Comparison of ENCODE assay signal across 8 cellular contexts in the genomic region with DNA sequence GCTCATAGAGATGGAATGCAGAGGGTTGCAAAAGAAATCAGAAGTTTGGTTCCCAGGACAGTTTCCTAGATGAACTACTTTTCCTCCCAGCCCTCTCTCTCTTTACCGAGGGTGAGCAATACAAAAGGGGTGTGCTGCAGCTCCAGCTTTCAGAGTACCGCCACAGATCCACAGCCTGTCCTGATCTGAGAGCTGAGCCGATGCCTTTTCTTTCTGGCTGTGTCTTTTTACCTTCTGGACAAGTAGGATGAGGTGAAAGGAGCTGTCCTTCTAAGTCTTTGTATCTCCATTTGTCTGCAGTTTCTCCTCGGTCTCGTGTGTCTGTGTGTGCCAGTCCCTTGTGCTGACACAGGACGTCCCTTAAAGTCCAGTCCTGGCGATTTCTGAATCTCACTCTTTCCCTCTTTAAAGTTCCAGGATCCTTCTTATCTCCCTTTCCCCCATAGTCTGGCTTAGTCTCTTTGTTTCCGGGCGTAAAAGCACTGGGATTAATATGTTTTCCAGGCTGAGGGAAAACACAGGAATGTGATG. TPM values are rescaled to one million over a fixed set of nuclear protein-coding genes. Genes with fewer than 3 reads are reported as not detected.
DNase-seq lines count a peak whose midpoint lies in the region; ATAC-seq, FAIRE-seq and TF ChIP-seq lines count a peak whose summit lies in the region.

No MANE protein-coding gene starts in this region.

- 5% methylated on average over 9 of the region's 9 CpGs for WGBS in pancreas, 2 donors

- H3K4me1 ChIP-seq in BE2C = peaks cover 5% of the 10 kb centered on the region; the same call in 1 of the 2 replicates
- peaks cover 0 to 6% (median 0%) of the 10 kb centered on the region in 3 donors for H3K4me1 ChIP-seq in pancreas

- H3K9me3 ChIP-seq in BE2C (no peaks in the 10 kb centered on the region), pancreas (no peaks in the 10 kb centered on the region)

- TF ChIP-seq CTCF in BE2C (IDR thresholded peaks at IDR 0.05; ENCODE audit: low read depth, low read length) = no peak
- no peak for TF ChIP-seq CTCF in RWPE1 (conservative IDR thresholded peaks at IDR 0.05; ENCODE audit: low read depth)
- no peak for TF ChIP-seq CTCF in fibroblast of pulmonary artery (IDR thresholded peaks at IDR 0.05; ENCODE audit: low read length, missing control alignments)
- TF ChIP-seq CTCF in pancreas (IDR thresholded peaks at IDR 0.05) = no peak

- no peak overlapping the region for H3K27ac ChIP-seq in RWPE1
- H3K27ac ChIP-seq in pancreas = peak overlapping the region in 2 of 4 donors; percentile 48 to 55

- H3K4me3 ChIP-seq in BE2C (ENCODE audit: low read depth, low read length) = peak overlapping the region; percentile 52
- H3K4me3 ChIP-seq in fibroblast of pulmonary artery (replicated peaks; ENCODE audit: low read depth, low read length) = peak overlapping the region; percentile 67
- H3K4me3 ChIP-seq in pancreas = peak overlapping the region in 2 of 4 donors; percentile 6 to 25

- no peak for FAIRE-seq in pancreas (lab: Jason Lieb, UNC)

- ATAC-seq in pancreas (peak; percentile 16 to 41 (median 36)), GM18868 (IDR thresholded peaks at IDR 0.05; ENCODE audit: unreplicated experiment) (no peak), GM21381 (IDR thresholded peaks at IDR 0.05; ENCODE audit: unreplicated experiment) (no peak), GM21737 (IDR thresholded peaks at IDR 0.05; ENCODE audit: unreplicated experiment) (no peak)

- intact Hi-C loops in pancreas (cut with DNase I) = loop anchor here in 2 of 3 donors (10.0 kb wide), 2 partner anchors 334 to 344 kb away; partner anchors contain the start of gene CD200R1 (in 1 of the 2)

- POLR2A ChIA-PET in RWPE1 (lab: Yijun Ruan, JAX; ENCODE audit: low non-redundant PET) = interaction anchor here (0.6 kb wide), 1 partner anchor 79 kb away, joined by 4 read pairs; the partner anchor contains the start of genes ATG3 and SLC35A5

- H3K36me3 ChIP-seq in BE2C (no peaks in the 10 kb centered on the region), pancreas (no peaks in the 10 kb centered on the region)

- H3K27me3 ChIP-seq in BE2C (no peaks in the 10 kb centered on the region), pancreas (no peaks in the 10 kb centered on the region)

- no peak for DNase-seq in BE2C
- peak; percentile 73 for DNase-seq in RWPE1 (ENCODE audit: low spot score)
- peak; percentile 90 for DNase-seq in fibroblast of pulmonary artery (ENCODE audit: low read depth)
- DNase-seq in pancreas = no peak
- no peak for DNase-seq in cerebellar cortex (ENCODE audit: low spot score)

- CTCF ChIA-PET in RWPE1 (lab: Yijun Ruan, JAX) = no interaction called here

RNA-seq across cellular contexts. Expression of gene CCDC80, which starts 0.5 kb away (rescaled TPM):
- 9.5 TPM for polyA plus RNA-seq in BE2C (2012; ENCODE audit: insufficient read depth, insufficient read length, low read depth)
- total RNA-seq in pancreas = 100 to 1,000 TPM in 1 of 6 donors, 10 to 100 TPM in 3, 1 to 10 TPM in 2; 6.1 to 100 (median 30.1) TPM
- polyA plus RNA-seq in pancreas = 10 to 100 TPM in 1 of 2 donors, 1 to 10 TPM in 1; 6.9 to 12.7 TPM

Comparison
In these comparisons a context has a peak if more than half of its experiments do, and no peak if none do; other contexts are left out.
1. DNase-seq: peak in RWPE1 (single experiment) and fibroblast of pulmonary artery (single experiment); none in BE2C (single experiment), pancreas (0 of 6) and cerebellar cortex (single experiment).
2. ATAC-seq: peak in pancreas (4 of 4); none in GM18868 (single experiment), GM21381 (single experiment) and GM21737 (single experiment).